2 cellular contexts compared by ENCODE assay signal in the genomic region with DNA sequence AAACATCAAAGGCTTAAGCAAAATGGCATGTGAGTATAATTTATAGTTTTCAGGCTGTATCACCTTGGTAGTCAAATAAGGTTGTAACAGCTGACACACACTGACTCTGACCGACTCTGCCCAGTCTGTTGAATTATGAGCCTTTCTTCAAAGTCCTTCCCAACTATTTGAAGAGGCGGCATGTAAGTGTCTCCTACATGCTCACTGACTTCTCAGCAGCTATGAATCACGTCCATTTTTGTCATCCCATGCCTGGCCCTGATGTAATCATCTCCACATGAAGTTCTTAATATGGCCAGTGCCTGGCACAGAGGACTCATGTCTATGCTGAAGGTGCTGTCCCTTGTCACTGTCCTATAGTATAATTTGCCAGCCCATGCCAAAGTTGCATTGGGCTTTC.
A peak's percentile ranks its signal among the peaks of the same experiment; 100 is the strongest.
TF ChIP-seq lines count a peak whose summit lies in the region.

No MANE protein-coding gene starts in this region.

TF ChIP-seq in A549, 52 proteins besides CTCF, POLR2A, EP300 and RAD21 (continued from another document):
- no peak for TF ChIP-seq ZNF302 (CRISPR knock-in tag; IDR thresholded peaks at IDR 0.05)
- TF ChIP-seq GATA3 (IDR thresholded peaks at IDR 0.05; ENCODE audit: borderline replicate concordance): peak; percentile 54; the same call in 1 of the 2 replicates
- TF ChIP-seq, protein P1, sequence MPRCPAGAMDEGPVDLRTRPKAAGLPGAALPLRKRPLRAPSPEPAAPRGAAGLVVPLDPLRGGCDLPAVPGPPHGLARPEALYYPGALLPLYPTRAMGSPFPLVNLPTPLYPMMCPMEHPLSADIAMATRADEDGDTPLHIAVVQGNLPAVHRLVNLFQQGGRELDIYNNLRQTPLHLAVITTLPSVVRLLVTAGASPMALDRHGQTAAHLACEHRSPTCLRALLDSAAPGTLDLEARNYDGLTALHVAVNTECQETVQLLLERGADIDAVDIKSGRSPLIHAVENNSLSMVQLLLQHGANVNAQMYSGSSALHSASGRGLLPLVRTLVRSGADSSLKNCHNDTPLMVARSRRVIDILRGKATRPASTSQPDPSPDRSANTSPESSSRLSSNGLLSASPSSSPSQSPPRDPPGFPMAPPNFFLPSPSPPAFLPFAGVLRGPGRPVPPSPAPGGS (IDR thresholded peaks at IDR 0.05): 0 out of 3 replicates have a peak, but pooled peaks have one; percentile 31
- no peak for TF ChIP-seq NPAS2 (CRISPR knock-in tag; IDR thresholded peaks at IDR 0.05; ENCODE audit: borderline replicate concordance)
- no peak for TF ChIP-seq ZC3H11A (IDR thresholded peaks at IDR 0.05)
- TF ChIP-seq HOXB13 (CRISPR knock-in tag; IDR thresholded peaks at IDR 0.05; ENCODE audit: low read depth): no peak
- TF ChIP-seq JUN (IDR thresholded peaks at IDR 0.05): peak; percentile 33 to 52; a peak in 2 of 5 replicates
- TF ChIP-seq KDM5A (IDR thresholded peaks at IDR 0.05): no peak
- TF ChIP-seq, protein P2, sequence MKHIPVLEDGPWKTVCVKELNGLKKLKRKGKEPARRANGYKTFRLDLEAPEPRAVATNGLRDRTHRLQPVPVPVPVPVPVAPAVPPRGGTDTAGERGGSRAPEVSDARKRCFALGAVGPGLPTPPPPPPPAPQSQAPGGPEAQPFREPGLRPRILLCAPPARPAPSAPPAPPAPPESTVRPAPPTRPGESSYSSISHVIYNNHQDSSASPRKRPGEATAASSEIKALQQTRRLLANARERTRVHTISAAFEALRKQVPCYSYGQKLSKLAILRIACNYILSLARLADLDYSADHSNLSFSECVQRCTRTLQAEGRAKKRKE (CRISPR knock-in tag; IDR thresholded peaks at IDR 0.05; ENCODE audit: low read depth): no peak
- TF ChIP-seq RCOR1 (IDR thresholded peaks at IDR 0.05; ENCODE audit: low read depth, low read length): no peak
- TF ChIP-seq, protein P3, sequence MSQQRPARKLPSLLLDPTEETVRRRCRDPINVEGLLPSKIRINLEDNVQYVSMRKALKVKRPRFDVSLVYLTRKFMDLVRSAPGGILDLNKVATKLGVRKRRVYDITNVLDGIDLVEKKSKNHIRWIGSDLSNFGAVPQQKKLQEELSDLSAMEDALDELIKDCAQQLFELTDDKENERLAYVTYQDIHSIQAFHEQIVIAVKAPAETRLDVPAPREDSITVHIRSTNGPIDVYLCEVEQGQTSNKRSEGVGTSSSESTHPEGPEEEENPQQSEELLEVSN (IDR thresholded peaks at IDR 0.05; ENCODE audit: borderline replicate concordance, low read depth): no peak
- TF ChIP-seq CHD2 (IDR thresholded peaks at IDR 0.05; ENCODE audit: low read length, partially characterized antibody): no peak
- TF ChIP-seq, protein P4, sequence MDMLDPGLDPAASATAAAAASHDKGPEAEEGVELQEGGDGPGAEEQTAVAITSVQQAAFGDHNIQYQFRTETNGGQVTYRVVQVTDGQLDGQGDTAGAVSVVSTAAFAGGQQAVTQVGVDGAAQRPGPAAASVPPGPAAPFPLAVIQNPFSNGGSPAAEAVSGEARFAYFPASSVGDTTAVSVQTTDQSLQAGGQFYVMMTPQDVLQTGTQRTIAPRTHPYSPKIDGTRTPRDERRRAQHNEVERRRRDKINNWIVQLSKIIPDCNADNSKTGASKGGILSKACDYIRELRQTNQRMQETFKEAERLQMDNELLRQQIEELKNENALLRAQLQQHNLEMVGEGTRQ (IDR thresholded peaks at IDR 0.05): no peak
- 0 out of 2 replicates have a peak, but pooled peaks have one; percentile 34 for TF ChIP-seq JUNB (IDR thresholded peaks at IDR 0.05)
- no peak for TF ChIP-seq RFX5 (IDR thresholded peaks at IDR 0.05)
- no peak for TF ChIP-seq ZSCAN20 (CRISPR knock-in tag; IDR thresholded peaks at IDR 0.05)
- TF ChIP-seq CBX8 (IDR thresholded peaks at IDR 0.05): no peak
- TF ChIP-seq, protein P5, sequence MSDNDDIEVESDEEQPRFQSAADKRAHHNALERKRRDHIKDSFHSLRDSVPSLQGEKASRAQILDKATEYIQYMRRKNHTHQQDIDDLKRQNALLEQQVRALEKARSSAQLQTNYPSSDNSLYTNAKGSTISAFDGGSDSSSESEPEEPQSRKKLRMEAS (IDR thresholded peaks at IDR 0.05): peak; percentile 33; the same call in 1 of the 2 replicates
- TF ChIP-seq, protein P6, sequence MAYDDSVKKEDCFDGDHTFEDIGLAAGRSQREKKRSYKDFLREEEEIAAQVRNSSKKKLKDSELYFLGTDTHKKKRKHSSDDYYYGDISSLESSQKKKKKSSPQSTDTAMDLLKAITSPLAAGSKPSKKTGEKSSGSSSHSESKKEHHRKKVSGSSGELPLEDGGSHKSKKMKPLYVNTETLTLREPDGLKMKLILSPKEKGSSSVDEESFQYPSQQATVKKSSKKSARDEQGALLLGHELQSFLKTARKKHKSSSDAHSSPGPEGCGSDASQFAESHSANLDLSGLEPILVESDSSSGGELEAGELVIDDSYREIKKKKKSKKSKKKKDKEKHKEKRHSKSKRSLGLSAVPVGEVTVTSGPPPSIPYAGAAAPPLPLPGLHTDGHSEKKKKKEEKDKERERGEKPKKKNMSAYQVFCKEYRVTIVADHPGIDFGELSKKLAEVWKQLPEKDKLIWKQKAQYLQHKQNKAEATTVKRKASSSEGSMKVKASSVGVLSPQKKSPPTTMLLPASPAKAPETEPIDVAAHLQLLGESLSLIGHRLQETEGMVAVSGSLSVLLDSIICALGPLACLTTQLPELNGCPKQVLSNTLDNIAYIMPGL (CRISPR knock-in tag; IDR thresholded peaks at IDR 0.05; ENCODE audit: borderline replicate concordance): no peak
- no peak for TF ChIP-seq NR3C1 (IDR thresholded peaks at IDR 0.05)
- TF ChIP-seq HOXA7 (CRISPR knock-in tag; IDR thresholded peaks at IDR 0.05): no peak
- TF ChIP-seq, protein P7, sequence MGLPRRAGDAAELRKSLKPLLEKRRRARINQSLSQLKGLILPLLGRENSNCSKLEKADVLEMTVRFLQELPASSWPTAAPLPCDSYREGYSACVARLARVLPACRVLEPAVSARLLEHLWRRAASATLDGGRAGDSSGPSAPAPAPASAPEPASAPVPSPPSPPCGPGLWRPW (IDR thresholded peaks at IDR 0.05): no peak

TF ChIP-seq in HCT116, 20 proteins besides CTCF, POLR2A, EP300 and RAD21 (continued from another document):
- no peak for TF ChIP-seq TCF7L2 (IDR thresholded peaks at IDR 0.05; ENCODE audit: borderline replicate concordance, extremely low read depth, insufficient read depth, insufficient read length)
- peak; percentile 66; the same call in 1 of the 2 replicates for TF ChIP-seq SRF (IDR thresholded peaks at IDR 0.05; ENCODE audit: low read depth)
- TF ChIP-seq JUND (IDR thresholded peaks at IDR 0.05): peak; percentile 63
